ENCODE assay signal across 11 cellular contexts in the genomic region with DNA sequence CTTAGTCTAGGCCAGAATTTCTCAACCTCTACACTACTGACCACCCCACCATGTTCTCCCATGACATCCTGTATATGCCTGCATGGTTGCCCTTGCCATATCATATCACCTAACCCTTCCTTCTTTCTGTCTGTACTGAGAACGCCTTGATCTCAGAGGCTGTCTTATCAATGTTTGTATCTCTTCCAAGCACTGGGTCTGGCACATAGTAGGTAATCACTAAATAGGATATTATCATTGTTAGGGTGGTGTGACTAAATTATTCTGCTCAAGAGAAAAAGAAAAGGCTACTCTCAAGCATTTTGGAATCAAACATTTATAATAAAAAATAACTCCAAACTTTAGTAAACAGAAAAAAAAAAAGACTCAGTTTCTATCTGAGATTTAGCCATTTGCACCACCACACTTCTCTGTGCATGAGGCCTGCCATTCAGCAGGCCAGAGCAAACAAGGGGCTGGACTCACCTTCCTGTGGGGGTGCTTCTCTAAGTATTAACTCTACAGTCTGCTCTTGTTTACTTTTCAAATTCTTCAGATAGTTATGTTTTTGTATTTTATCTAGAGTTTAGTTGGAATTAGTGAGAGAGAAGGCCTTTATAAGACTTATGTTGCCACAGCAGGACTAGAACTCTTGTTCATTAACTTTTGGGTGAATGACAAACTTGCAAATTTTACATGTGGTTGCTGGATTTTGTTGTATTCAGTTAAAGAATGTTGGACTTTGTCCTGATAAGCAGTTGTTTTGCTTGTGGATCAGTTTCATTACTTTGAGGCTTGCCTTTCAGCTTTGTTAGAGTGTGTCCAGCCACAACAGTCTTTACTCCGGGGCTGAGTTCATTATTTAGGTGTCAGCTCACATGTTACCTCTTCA. TPM values are rescaled to one million over a fixed set of nuclear protein-coding genes. Genes with fewer than 3 reads are reported as not detected.
A peak's percentile ranks its signal among the peaks of the same experiment; 100 is the strongest.
DNase-seq lines count a peak whose midpoint lies in the region; ATAC-seq and TF ChIP-seq lines count a peak whose summit lies in the region.
"Had no signal": no experiment of that assay in that cellular context is flagged by ENCODE, and none has a peak within 500 bp of the region (broad histone marks: within the 10 kb centered on the region; RNA-seq: fewer than 3 reads in every experiment).

No MANE protein-coding gene starts in this region.

- no peaks in the 10 kb centered on the region for H3K27me3 ChIP-seq in left ventricle myocardium inferior (ENCODE audit: low read depth)
- no peaks in the 10 kb centered on the region for H3K27me3 ChIP-seq in body of pancreas
- H3K27me3 ChIP-seq: neutrophil had no signal

- H3K36me3 Mint-ChIP-seq in mesothelial cell of epicardium (peaks cover 18% of the 10 kb centered on the region), CD14-positive monocyte (peaks cover 16 to 33% of the 10 kb centered on the region in 2 donors)

- peak; percentile 71 for ATAC-seq in body of pancreas
- no peak for ATAC-seq in GM21737 (IDR thresholded peaks at IDR 0.05; ENCODE audit: unreplicated experiment)
- no peak for ATAC-seq in GM18498 (IDR thresholded peaks at IDR 0.05; ENCODE audit: unreplicated experiment)

- peaks cover 37% of the 10 kb centered on the region for H3K4me1 ChIP-seq in left ventricle myocardium inferior
- peaks cover 59% of the 10 kb centered on the region for H3K4me1 ChIP-seq in body of pancreas

- peaks cover 52% of the 10 kb centered on the region for H3K4me1 Mint-ChIP-seq in mesothelial cell of epicardium
- H3K4me1 Mint-ChIP-seq in CD14-positive monocyte, result peaks cover 8% of the 10 kb centered on the region

- H3K9me3 Mint-ChIP-seq in mesothelial cell of epicardium, result no peaks in the 10 kb centered on the region
- no peaks in the 10 kb centered on the region for H3K9me3 Mint-ChIP-seq in CD14-positive monocyte

- H3K27ac ChIP-seq in left ventricle myocardium inferior (replicated peaks), result peak overlapping the region; percentile 43
- peak overlapping the region in 3 of 4 donors; percentile 59 to 70 (median 69) for H3K27ac ChIP-seq in body of pancreas
- H3K27ac ChIP-seq: neutrophil had no signal

- H3K27me3 Mint-ChIP-seq in mesothelial cell of epicardium (ENCODE audit: low read depth), result no peaks in the 10 kb centered on the region
- no peaks in the 10 kb centered on the region for H3K27me3 Mint-ChIP-seq in CD14-positive monocyte (ENCODE audit: low read depth in 3 of 3)

- no peak for TF ChIP-seq POLR2A in body of pancreas (IDR thresholded peaks at IDR 0.05)

- intact Hi-C loops in left ventricle myocardium inferior (cut with micrococcal nuclease) (no loop called here), cardiac septum (cut with DNase I) (no loop called here), body of pancreas (cut with DNase I) (loop anchor here (10.0 kb wide), 1 partner anchor 173 kb away; no protein-coding TSS in a partner anchor), CD14-positive monocyte (cut with micrococcal nuclease) (no loop called here)

- 20 to 25% methylated on average over 2 of the region's 2 CpGs for WGBS in body of pancreas, 2 donors

- no peak overlapping the region for H3K4me3 ChIP-seq in left ventricle myocardium inferior
- H3K4me3 ChIP-seq in body of pancreas, result no peak overlapping the region

- H3K36me3 ChIP-seq in left ventricle myocardium inferior (peaks cover 33% of the 10 kb centered on the region), body of pancreas (replicated peaks in 1 of 2; ENCODE audit: insufficient read depth in 1 of 2, low read depth in 2 of 2) (no peaks in the 10 kb centered on the region)

- H3K27ac Mint-ChIP-seq in mesothelial cell of epicardium, result peak overlapping the region; percentile 82
- H3K27ac Mint-ChIP-seq in CD14-positive monocyte, result no peak overlapping the region

- H3K9me3 ChIP-seq in left ventricle myocardium inferior (replicated peaks) (no peaks in the 10 kb centered on the region), body of pancreas (no peaks in the 10 kb centered on the region)
- H3K9me3 ChIP-seq: neutrophil had no signal

- no peak for DNase-seq in left ventricle myocardium inferior
- DNase-seq in cardiac septum (ENCODE audit: low spot score), result no peak
- peak in 3 of 4 donors; percentile 20 to 36 (median 25) for DNase-seq in body of pancreas
- no peak for DNase-seq in mesothelial cell of epicardium (ENCODE audit: low spot score in 2 of 2, unreplicated experiment in 2 of 2)
- DNase-seq in CD14-positive monocyte (ENCODE audit: low spot score), result no peak
- no peak for DNase-seq in activated gamma-delta T cell treated with Interleukin-2 at 50 U/mL for 16 hours
- DNase-seq: NCI-H1436 treated with DMSO at 0.1 percent for 48 hours; stimulated activated CD4-positive, alpha-beta T cell treated with anti-CD3 and anti-CD28 coated beads, Interleukin-1b, Interleukin-23, amount 100 ng/mL, for 48 hours had no signal

- no peak overlapping the region for H3K4me3 Mint-ChIP-seq in mesothelial cell of epicardium
- H3K4me3 Mint-ChIP-seq in CD14-positive monocyte, result no peak overlapping the region

- no peak for TF ChIP-seq CTCF in left ventricle myocardium inferior (IDR thresholded peaks at IDR 0.05; ENCODE audit: borderline replicate concordance)
- TF ChIP-seq CTCF in body of pancreas (IDR thresholded peaks at IDR 0.05), result no peak
- no peak for TF ChIP-seq CTCF in mesothelial cell of epicardium (IDR thresholded peaks at IDR 0.05; ENCODE audit: unreplicated experiment)
- no peak for TF ChIP-seq CTCF in CD14-positive monocyte (IDR thresholded peaks at IDR 0.05)

RNA-seq across cellular contexts. Expression of a gene that starts 5.4 kb away (rescaled TPM):
- 1.5 TPM for total RNA-seq in left ventricle myocardium inferior
- total RNA-seq in cardiac septum, result 1.4 TPM
- total RNA-seq in body of pancreas, result 1 to 10 TPM in 1 of 2 donors, under 1 TPM in 1; 0.33 to 2.6 TPM
- 2.2 to 3.7 TPM (median 2.3 TPM) in 3 replicates for total RNA-seq in mesothelial cell of epicardium
- polyA plus RNA-seq in CD14-positive monocyte, result under 1 TPM; 0.12 to 0.20 TPM

Comparison
In these comparisons a context has a peak if more than half of its experiments do, and no peak if none do; other contexts are left out.
1. DNase-seq: peak in body of pancreas (3 of 4); none in left ventricle myocardium inferior (single experiment), cardiac septum (single experiment), mesothelial cell of epicardium (0 of 2), CD14-positive monocyte (single experiment) and activated gamma-delta T cell treated with Interleukin-2 at 50 U/mL for 16 hours (single experiment).